Comparison of ENCODE assay signal across 1 cellular context in the genomic region with DNA sequence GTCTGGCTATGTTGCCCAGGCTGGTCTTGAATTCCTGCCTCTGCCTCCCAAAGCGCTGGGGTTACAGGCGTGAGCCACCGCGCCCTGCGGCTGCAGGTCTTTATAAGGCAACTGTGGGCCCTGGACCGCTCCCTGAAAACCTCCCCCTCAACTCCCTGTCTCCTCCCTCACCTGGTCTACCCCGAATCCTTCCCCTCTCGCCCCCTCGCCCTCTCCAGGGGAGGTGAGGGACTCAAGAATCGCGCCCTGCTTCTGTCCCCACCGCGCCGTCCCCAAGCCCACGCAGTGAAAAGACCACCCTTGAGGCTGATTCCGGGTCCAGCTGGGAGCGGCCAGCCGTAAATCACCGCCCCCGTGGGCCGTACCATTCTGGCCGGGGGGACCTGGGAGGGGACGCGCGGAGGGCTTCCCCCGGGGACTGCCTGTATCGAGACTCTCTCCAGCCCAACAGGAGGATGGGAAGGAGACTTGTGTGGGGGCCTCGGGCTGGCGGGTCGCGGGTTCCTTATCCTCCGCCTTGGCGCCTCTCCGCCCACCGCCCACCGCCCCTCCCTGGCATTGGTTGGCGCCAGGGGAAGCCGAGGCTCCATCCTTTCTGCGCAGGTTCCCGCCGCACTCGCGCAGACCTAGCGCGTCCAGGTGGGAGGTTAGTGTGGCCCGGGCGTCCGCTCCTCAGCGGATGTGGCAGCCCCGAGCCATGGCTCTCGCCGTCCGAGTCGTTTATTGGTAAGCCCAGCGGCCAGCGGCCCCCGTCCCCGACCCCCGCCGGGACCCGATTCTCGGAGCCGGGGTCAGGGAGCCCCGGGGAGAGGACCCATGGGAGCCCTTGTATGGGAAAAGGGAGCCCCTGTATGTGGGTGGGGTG.
TF ChIP-seq lines count a peak whose summit lies in the region.

Gene SELENOW (plus strand): TSS at position 615 of the 865 bp plus-strand sequence. CDS start 83 bp downstream, at position 698.

TF ChIP-seq in HEK293, 187 proteins besides CTCF, POLR2A, EP300 and RAD21 (continued from another document and continues in another):
- peak; percentile 79 for TF ChIP-seq BCL11B (tag by site-specific recombination; IDR thresholded peaks at IDR 0.05; ENCODE audit: low read depth)
- TF ChIP-seq OSR2 (tag by site-specific recombination; IDR thresholded peaks at IDR 0.05), result peak; percentile 11; the same call in 1 of the 2 replicates
- no peak for TF ChIP-seq ZNF558 (tag by site-specific recombination; IDR thresholded peaks at IDR 0.05)
- TF ChIP-seq, protein P1, sequence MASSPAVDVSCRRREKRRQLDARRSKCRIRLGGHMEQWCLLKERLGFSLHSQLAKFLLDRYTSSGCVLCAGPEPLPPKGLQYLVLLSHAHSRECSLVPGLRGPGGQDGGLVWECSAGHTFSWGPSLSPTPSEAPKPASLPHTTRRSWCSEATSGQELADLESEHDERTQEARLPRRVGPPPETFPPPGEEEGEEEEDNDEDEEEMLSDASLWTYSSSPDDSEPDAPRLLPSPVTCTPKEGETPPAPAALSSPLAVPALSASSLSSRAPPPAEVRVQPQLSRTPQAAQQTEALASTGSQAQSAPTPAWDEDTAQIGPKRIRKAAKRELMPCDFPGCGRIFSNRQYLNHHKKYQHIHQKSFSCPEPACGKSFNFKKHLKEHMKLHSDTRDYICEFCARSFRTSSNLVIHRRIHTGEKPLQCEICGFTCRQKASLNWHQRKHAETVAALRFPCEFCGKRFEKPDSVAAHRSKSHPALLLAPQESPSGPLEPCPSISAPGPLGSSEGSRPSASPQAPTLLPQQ (tag by site-specific recombination; IDR thresholded peaks at IDR 0.05), result peak; percentile 96
- TF ChIP-seq ZNF366 (tag by site-specific recombination; conservative IDR thresholded peaks at IDR 0.05), result peak; percentile 77
- TF ChIP-seq ZNF335 (tag by site-specific recombination; conservative IDR thresholded peaks at IDR 0.05), result peak; percentile 98
- no peak for TF ChIP-seq SALL2 (tag by site-specific recombination; IDR thresholded peaks at IDR 0.05; ENCODE audit: borderline replicate concordance)
- peak; percentile 100 for TF ChIP-seq ZBTB20 (tag by site-specific recombination; IDR thresholded peaks at IDR 0.05)
- TF ChIP-seq, protein P2, sequence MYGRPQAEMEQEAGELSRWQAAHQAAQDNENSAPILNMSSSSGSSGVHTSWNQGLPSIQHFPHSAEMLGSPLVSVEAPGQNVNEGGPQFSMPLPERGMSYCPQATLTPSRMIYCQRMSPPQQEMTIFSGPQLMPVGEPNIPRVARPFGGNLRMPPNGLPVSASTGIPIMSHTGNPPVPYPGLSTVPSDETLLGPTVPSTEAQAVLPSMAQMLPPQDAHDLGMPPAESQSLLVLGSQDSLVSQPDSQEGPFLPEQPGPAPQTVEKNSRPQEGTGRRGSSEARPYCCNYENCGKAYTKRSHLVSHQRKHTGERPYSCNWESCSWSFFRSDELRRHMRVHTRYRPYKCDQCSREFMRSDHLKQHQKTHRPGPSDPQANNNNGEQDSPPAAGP (tag by site-specific recombination; IDR thresholded peaks at IDR 0.05), result peak; percentile 97
- TF ChIP-seq KLF16 (tag by site-specific recombination; IDR thresholded peaks at IDR 0.05), result peak; percentile 100
- peak; percentile 99 for TF ChIP-seq SP3 (tag by site-specific recombination; IDR thresholded peaks at IDR 0.05)
- peak; percentile 99 for TF ChIP-seq ZFHX2 (tag by site-specific recombination; conservative IDR thresholded peaks at IDR 0.05)
- peak; percentile 72 for TF ChIP-seq ZBTB8A (tag by site-specific recombination; IDR thresholded peaks at IDR 0.05)
- TF ChIP-seq ZNF580 (tag by site-specific recombination; IDR thresholded peaks at IDR 0.05), result peak; percentile 40; the same call in 1 of the 2 replicates
- TF ChIP-seq, protein P3, sequence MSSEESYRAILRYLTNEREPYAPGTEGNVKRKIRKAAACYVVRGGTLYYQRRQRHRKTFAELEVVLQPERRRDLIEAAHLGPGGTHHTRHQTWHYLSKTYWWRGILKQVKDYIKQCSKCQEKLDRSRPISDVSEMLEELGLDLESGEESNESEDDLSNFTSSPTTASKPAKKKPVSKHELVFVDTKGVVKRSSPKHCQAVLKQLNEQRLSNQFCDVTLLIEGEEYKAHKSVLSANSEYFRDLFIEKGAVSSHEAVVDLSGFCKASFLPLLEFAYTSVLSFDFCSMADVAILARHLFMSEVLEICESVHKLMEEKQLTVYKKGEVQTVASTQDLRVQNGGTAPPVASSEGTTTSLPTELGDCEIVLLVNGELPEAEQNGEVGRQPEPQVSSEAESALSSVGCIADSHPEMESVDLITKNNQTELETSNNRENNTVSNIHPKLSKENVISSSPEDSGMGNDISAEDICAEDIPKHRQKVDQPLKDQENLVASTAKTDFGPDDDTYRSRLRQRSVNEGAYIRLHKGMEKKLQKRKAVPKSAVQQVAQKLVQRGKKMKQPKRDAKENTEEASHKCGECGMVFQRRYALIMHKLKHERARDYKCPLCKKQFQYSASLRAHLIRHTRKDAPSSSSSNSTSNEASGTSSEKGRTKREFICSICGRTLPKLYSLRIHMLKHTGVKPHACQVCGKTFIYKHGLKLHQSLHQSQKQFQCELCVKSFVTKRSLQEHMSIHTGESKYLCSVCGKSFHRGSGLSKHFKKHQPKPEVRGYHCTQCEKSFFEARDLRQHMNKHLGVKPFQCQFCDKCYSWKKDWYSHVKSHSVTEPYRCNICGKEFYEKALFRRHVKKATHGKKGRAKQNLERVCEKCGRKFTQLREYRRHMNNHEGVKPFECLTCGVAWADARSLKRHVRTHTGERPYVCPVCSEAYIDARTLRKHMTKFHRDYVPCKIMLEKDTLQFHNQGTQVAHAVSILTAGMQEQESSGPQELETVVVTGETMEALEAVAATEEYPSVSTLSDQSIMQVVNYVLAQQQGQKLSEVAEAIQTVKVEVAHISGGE (tag by site-specific recombination; conservative IDR thresholded peaks at IDR 0.05; ENCODE audit: low read depth), result peak; percentile 27; the same call in 1 of the 2 replicates
- TF ChIP-seq ZNF24 (tag by site-specific recombination; IDR thresholded peaks at IDR 0.05), result peak; percentile 65; the same call in 1 of the 2 replicates
- no peak for TF ChIP-seq REPIN1 (tag by site-specific recombination; IDR thresholded peaks at IDR 0.05; ENCODE audit: low read depth)
- peak; percentile 43; the same call in 1 of the 2 replicates for TF ChIP-seq SCRT1 (tag by site-specific recombination; IDR thresholded peaks at IDR 0.05; ENCODE audit: borderline replicate concordance)
- peak; percentile 46; the same call in 1 of the 2 replicates for TF ChIP-seq ZNF341 (tag by site-specific recombination; IDR thresholded peaks at IDR 0.05; ENCODE audit: low read depth)
- TF ChIP-seq ZNF621 (tag by site-specific recombination; IDR thresholded peaks at IDR 0.05), result no peak
- peak; percentile 70; the same call in 1 of the 2 replicates for TF ChIP-seq KLF10 (tag by site-specific recombination; IDR thresholded peaks at IDR 0.05)
- no peak for TF ChIP-seq ZNF155 (tag by site-specific recombination; IDR thresholded peaks at IDR 0.05)
- peak; percentile 36; the same call in 1 of the 2 replicates for TF ChIP-seq ZSCAN4 (tag by site-specific recombination; IDR thresholded peaks at IDR 0.05)
- peak; percentile 94 for TF ChIP-seq GLIS2 (tag by site-specific recombination; IDR thresholded peaks at IDR 0.05)
- 0 out of 2 replicates have a peak, but pooled peaks have one; percentile 42 for TF ChIP-seq ZBTB48 (tag by site-specific recombination; IDR thresholded peaks at IDR 0.05)
- peak; percentile 56; the same call in 1 of the 2 replicates for TF ChIP-seq SCRT2 (tag by site-specific recombination; IDR thresholded peaks at IDR 0.05)
- peak; percentile 61; the same call in 1 of the 2 replicates for TF ChIP-seq ZNF76 (tag by site-specific recombination; IDR thresholded peaks at IDR 0.05; ENCODE audit: borderline replicate concordance, low read depth)
- TF ChIP-seq ZNF785 (tag by site-specific recombination; IDR thresholded peaks at IDR 0.05), result peak; percentile 57
- peak; percentile 35; the same call in 1 of the 2 replicates for TF ChIP-seq MZF1 (tag by site-specific recombination; IDR thresholded peaks at IDR 0.05; ENCODE audit: borderline replicate concordance)
- TF ChIP-seq ZNF394 (tag by site-specific recombination; IDR thresholded peaks at IDR 0.05; ENCODE audit: borderline replicate concordance), result peak; percentile 41; the same call in 1 of the 2 replicates
- peak; percentile 100 for TF ChIP-seq KLF8 (tag by site-specific recombination; IDR thresholded peaks at IDR 0.05)
- peak; percentile 91 for TF ChIP-seq ZBTB17 (tag by site-specific recombination; IDR thresholded peaks at IDR 0.05)
- TF ChIP-seq ZNF354C (tag by site-specific recombination; IDR thresholded peaks at IDR 0.05; ENCODE audit: borderline replicate concordance, low read depth), result no peak
- TF ChIP-seq, protein P4, sequence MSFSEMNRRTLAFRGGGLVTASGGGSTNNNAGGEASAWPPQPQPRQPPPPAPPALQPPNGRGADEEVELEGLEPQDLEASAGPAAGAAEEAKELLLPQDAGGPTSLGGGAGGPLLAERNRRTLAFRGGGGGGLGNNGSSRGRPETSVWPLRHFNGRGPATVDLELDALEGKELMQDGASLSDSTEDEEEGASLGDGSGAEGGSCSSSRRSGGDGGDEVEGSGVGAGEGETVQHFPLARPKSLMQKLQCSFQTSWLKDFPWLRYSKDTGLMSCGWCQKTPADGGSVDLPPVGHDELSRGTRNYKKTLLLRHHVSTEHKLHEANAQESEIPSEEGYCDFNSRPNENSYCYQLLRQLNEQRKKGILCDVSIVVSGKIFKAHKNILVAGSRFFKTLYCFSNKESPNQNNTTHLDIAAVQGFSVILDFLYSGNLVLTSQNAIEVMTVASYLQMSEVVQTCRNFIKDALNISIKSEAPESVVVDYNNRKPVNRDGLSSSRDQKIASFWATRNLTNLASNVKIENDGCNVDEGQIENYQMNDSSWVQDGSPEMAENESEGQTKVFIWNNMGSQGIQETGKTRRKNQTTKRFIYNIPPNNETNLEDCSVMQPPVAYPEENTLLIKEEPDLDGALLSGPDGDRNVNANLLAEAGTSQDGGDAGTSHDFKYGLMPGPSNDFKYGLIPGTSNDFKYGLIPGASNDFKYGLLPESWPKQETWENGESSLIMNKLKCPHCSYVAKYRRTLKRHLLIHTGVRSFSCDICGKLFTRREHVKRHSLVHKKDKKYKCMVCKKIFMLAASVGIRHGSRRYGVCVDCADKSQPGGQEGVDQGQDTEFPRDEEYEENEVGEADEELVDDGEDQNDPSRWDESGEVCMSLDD (tag by site-specific recombination; IDR thresholded peaks at IDR 0.05), result peak; percentile 67; the same call in 1 of the 2 replicates
- peak; percentile 66 for TF ChIP-seq ZNF629 (tag by site-specific recombination; IDR thresholded peaks at IDR 0.05)
- TF ChIP-seq GLI2 (tag by site-specific recombination; IDR thresholded peaks at IDR 0.05; ENCODE audit: borderline replicate concordance, low read depth), result no peak
- TF ChIP-seq ZNF639 (tag by site-specific recombination; IDR thresholded peaks at IDR 0.05), result peak; percentile 69; the same call in 1 of the 2 replicates
- TF ChIP-seq, protein P5, sequence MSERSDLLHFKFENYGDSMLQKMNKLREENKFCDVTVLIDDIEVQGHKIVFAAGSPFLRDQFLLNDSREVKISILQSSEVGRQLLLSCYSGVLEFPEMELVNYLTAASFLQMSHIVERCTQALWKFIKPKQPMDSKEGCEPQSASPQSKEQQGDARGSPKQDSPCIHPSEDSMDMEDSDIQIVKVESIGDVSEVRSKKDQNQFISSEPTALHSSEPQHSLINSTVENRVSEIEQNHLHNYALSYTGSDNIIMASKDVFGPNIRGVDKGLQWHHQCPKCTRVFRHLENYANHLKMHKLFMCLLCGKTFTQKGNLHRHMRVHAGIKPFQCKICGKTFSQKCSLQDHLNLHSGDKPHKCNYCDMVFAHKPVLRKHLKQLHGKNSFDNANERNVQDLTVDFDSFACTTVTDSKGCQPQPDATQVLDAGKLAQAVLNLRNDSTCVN (tag by site-specific recombination; optimal IDR thresholded peaks at IDR 0.05), result peak; percentile 75
- 0 out of 2 replicates have a peak, but pooled peaks have one; percentile 42 for TF ChIP-seq YY1 (tag by site-specific recombination; IDR thresholded peaks at IDR 0.05)
- TF ChIP-seq, protein P6, sequence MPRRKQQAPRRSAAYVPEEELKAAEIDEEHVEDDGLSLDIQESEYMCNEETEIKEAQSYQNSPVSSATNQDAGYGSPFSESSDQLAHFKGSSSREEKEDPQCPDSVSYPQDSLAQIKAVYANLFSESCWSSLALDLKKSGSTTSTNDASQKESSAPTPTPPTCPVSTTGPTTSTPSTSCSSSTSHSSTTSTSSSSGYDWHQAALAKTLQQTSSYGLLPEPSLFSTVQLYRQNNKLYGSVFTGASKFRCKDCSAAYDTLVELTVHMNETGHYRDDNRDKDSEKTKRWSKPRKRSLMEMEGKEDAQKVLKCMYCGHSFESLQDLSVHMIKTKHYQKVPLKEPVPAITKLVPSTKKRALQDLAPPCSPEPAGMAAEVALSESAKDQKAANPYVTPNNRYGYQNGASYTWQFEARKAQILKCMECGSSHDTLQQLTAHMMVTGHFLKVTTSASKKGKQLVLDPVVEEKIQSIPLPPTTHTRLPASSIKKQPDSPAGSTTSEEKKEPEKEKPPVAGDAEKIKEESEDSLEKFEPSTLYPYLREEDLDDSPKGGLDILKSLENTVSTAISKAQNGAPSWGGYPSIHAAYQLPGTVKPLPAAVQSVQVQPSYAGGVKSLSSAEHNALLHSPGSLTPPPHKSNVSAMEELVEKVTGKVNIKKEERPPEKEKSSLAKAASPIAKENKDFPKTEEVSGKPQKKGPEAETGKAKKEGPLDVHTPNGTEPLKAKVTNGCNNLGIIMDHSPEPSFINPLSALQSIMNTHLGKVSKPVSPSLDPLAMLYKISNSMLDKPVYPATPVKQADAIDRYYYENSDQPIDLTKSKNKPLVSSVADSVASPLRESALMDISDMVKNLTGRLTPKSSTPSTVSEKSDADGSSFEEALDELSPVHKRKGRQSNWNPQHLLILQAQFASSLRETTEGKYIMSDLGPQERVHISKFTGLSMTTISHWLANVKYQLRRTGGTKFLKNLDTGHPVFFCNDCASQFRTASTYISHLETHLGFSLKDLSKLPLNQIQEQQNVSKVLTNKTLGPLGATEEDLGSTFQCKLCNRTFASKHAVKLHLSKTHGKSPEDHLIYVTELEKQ (tag by site-specific recombination; IDR thresholded peaks at IDR 0.05; ENCODE audit: borderline replicate concordance), result no peak
- peak; percentile 88 for TF ChIP-seq ZNF501 (tag by site-specific recombination; IDR thresholded peaks at IDR 0.05)
